ENCODE assay signal across 1 cellular context in genomic region chr13:109756778-109757177, GRCh38.
TF ChIP-seq lines count a peak whose summit lies in the region.

No MANE protein-coding gene starts in this region.

TF ChIP-seq in HepG2, 621 proteins besides CTCF, POLR2A, EP300 and RAD21 (continued from another document):
- TF ChIP-seq, protein P1, sequence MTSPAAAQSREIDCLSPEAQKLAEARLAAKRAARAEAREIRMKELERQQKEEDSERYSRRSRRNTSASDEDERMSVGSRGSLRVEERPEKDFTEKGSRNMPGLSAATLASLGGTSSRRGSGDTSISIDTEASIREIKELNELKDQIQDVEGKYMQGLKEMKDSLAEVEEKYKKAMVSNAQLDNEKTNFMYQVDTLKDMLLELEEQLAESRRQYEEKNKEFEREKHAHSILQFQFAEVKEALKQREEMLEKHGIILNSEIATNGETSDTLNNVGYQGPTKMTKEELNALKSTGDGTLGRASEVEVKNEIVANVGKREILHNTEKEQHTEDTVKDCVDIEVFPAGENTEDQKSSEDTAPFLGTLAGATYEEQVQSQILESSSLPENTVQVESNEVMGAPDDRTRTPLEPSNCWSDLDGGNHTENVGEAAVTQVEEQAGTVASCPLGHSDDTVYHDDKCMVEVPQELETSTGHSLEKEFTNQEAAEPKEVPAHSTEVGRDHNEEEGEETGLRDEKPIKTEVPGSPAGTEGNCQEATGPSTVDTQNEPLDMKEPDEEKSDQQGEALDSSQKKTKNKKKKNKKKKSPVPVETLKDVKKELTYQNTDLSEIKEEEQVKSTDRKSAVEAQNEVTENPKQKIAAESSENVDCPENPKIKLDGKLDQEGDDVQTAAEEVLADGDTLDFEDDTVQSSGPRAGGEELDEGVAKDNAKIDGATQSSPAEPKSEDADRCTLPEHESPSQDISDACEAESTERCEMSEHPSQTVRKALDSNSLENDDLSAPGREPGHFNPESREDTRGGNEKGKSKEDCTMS (CRISPR knock-in tag; conservative IDR thresholded peaks at IDR 0.05): no peak
- TF ChIP-seq ZC3H13 (CRISPR knock-in tag; IDR thresholded peaks at IDR 0.05): no peak
